10 cellular contexts compared by ENCODE assay signal in genomic region chr1:85244271-85245053, GRCh38. TPM values are rescaled to one million over a fixed set of nuclear protein-coding genes. Genes with fewer than 3 reads are reported as not detected.
A peak's percentile ranks its signal among the peaks of the same experiment; 100 is the strongest.
DNase-seq lines count a peak whose midpoint lies in the region; ATAC-seq, FAIRE-seq and TF ChIP-seq lines count a peak whose summit lies in the region.
"Had no signal": no experiment of that assay in that cellular context is flagged by ENCODE, and none has a peak within 500 bp of the region (broad histone marks: within the 10 kb centered on the region; RNA-seq: fewer than 3 reads in every experiment).

No MANE protein-coding gene starts in this region.

- H3K4me3 ChIP-seq in breast epithelium (no peak overlapping the region), keratinocyte (ENCODE audit: control insufficient read depth in 2 of 3, extremely low read depth in 1 of 3, insufficient read depth in 2 of 3, low read depth in 1 of 3, low read length in 3 of 3) (no peak overlapping the region), vagina (no peak overlapping the region)
- H3K4me3 ChIP-seq: coronary artery had no signal

- H2AFZ ChIP-seq in keratinocyte (ENCODE audit: control insufficient read depth, low read length), result peak overlapping the region; percentile 81

- POLR2A ChIA-PET in MCF 10A (lab: Yijun Ruan, JAX), result interaction anchor here (0.6 to 1.8 kb wide), 5 partner anchors 10 to 1450 kb away, joined by 3 to 6 read pairs (median 3); partner anchors contain the start of gene SYDE2

- no peaks in the 10 kb centered on the region for H3K79me2 ChIP-seq in keratinocyte (ENCODE audit: control insufficient read depth, insufficient read depth, low read length)

- H3K27ac ChIP-seq in breast epithelium (no peak overlapping the region), keratinocyte (ENCODE audit: control insufficient read depth, insufficient read depth, low read length) (no peak overlapping the region), vagina (peak overlapping the region; percentile 19)

- peak overlapping the region; percentile 39 for H3K4me2 ChIP-seq in keratinocyte (ENCODE audit: control insufficient read depth, extremely low read depth, insufficient read depth, low read depth, low read length)

- TF ChIP-seq POLR2A in breast epithelium (IDR thresholded peaks at IDR 0.05), result no peak
- no peak for TF ChIP-seq POLR2A in vagina (IDR thresholded peaks at IDR 0.05)

- H3K4me1 ChIP-seq in breast epithelium, result no peaks in the 10 kb centered on the region
- peaks cover 16% of the 10 kb centered on the region for H3K4me1 ChIP-seq in keratinocyte (ENCODE audit: control insufficient read depth, extremely low read depth, insufficient read depth, low read length)
- H3K4me1 ChIP-seq in vagina, result peaks cover 11% of the 10 kb centered on the region

- FAIRE-seq in keratinocyte (lab: Jason Lieb, UNC), result peak; percentile 43

- intact Hi-C loops in MCF 10A (cut with micrococcal nuclease) (no loop called here), breast epithelium (cut with DNase I; ENCODE audit: low total_unique reads) (loop anchor here (10.0 kb wide), 1 partner anchor 660 kb away; no protein-coding TSS in a partner anchor), vagina (cut with DNase I) (loop anchor here (5.0 kb wide), 1 partner anchor 127 kb away; no protein-coding TSS in a partner anchor)

- dilution Hi-C loops in keratinocyte (cut with MboI; ENCODE audit: extremely low pct_ligation_motif_present, low sequenced_read_pairs), result no loop called here

- ATAC-seq in SK-N-SH treated with all-trans-retinoic acid at 6 μM for 48 hours, result peak; percentile 68

- H3K9me1 ChIP-seq in keratinocyte (ENCODE audit: control insufficient read depth, extremely low read depth, insufficient read depth, low read length), result no peaks in the 10 kb centered on the region

- H3K4me1 Mint-ChIP-seq in MCF 10A (ENCODE audit: insufficient read depth, unreplicated experiment), result peaks cover 21% of the 10 kb centered on the region

- TF ChIP-seq CTCF in MCF 10A (IDR thresholded peaks at IDR 0.05; ENCODE audit: unreplicated experiment) (no peak), breast epithelium (IDR thresholded peaks at IDR 0.05) (no peak), keratinocyte (optimal IDR thresholded peaks at IDR 0.05 in 1 of 3, IDR thresholded peaks at IDR 0.05 in 1 of 3, conservative IDR thresholded peaks at IDR 0.05 in 1 of 3; ENCODE audit: extremely low read depth in 1 of 3, insufficient read depth in 2 of 3, low read length in 3 of 3) (no peak), vagina (IDR thresholded peaks at IDR 0.05) (no peak)

- BruUV-seq in MCF 10A (replicated peaks; lab: Mats Ljungman, UMichigan), result no TSS peak

- H3K4me3 Mint-ChIP-seq in MCF 10A (ENCODE audit: unreplicated experiment), result no peak overlapping the region

- H3K27me3 Mint-ChIP-seq in MCF 10A (ENCODE audit: insufficient read depth, unreplicated experiment), result no peaks in the 10 kb centered on the region

- H3K36me3 Mint-ChIP-seq in MCF 10A (ENCODE audit: insufficient read depth, unreplicated experiment), result peaks cover 5% of the 10 kb centered on the region

- H3K36me3 ChIP-seq in breast epithelium (no peaks in the 10 kb centered on the region), keratinocyte (ENCODE audit: control insufficient read depth in 2 of 2, extremely low read depth in 1 of 2, insufficient read depth in 2 of 2, low read length in 2 of 2) (no peaks in the 10 kb centered on the region), vagina (no peaks in the 10 kb centered on the region)

- no peaks in the 10 kb centered on the region for H3K27me3 ChIP-seq in breast epithelium
- H3K27me3 ChIP-seq in keratinocyte (ENCODE audit: control insufficient read depth, extremely low read depth, insufficient read depth, low read length), result no peaks in the 10 kb centered on the region
- H3K27me3 ChIP-seq in vagina, result no peaks in the 10 kb centered on the region

- DNase-seq in MCF 10A (ENCODE audit: unreplicated experiment) (peak; percentile 13), breast epithelium (ENCODE audit: low spot score in 2 of 2) (no peak), keratinocyte (ENCODE audit: low read depth, low spot score) (no peak), vagina (ENCODE audit: extremely low spot score in 2 of 2) (no peak), NCI-H774 (lab: John Stamatoyannopoulos, UW) (no peak), DMS79 treated with DMSO at 0.1 percent for 48 hours (lab: John Stamatoyannopoulos, UW) (no peak)
- DNase-seq in stimulated activated CD4-positive, alpha-beta T cell treated with anti-CD3 and anti-CD28 coated beads, Interleukin-4, amount 100 ng/mL, for 1 hour, result no peak
- DNase-seq: AML-193 had no signal

- no peak overlapping the region for H3K9ac ChIP-seq in keratinocyte (ENCODE audit: control insufficient read depth, extremely low read depth, insufficient read depth, low read length)

- H3K9me3 Mint-ChIP-seq in MCF 10A (ENCODE audit: unreplicated experiment), result peaks cover under 1% of the 10 kb centered on the region

- H3K9me3 ChIP-seq in breast epithelium (no peaks in the 10 kb centered on the region), keratinocyte (ENCODE audit: control insufficient read depth, low read depth, low read length) (no peaks in the 10 kb centered on the region), vagina (no peaks in the 10 kb centered on the region)

- CTCF ChIA-PET in MCF 10A (lab: Yijun Ruan, JAX), result interaction anchor here (0.6 to 2.6 kb wide), 9 partner anchors 10 to 700 kb away, joined by 3 to 15 read pairs (median 5); partner anchors contain the start of gene C1orf52

- no peaks in the 10 kb centered on the region for H4K20me1 ChIP-seq in keratinocyte (ENCODE audit: control insufficient read depth, extremely low read depth, insufficient read depth, low read length)

- peak overlapping the region; percentile 78 for H3K27ac Mint-ChIP-seq in MCF 10A (ENCODE audit: low read depth, unreplicated experiment)

TF ChIP-seq in SK-N-SH treated with all-trans-retinoic acid at 6 μM for 48 hours, 23 proteins besides CTCF, POLR2A, EP300 and RAD21:
- TF ChIP-seq TCF4 (CRISPR knock-in tag; IDR thresholded peaks at IDR 0.05; ENCODE audit: borderline replicate concordance) (0 out of 2 replicates have a peak, but pooled peaks have one; percentile 32), ZFP3 (CRISPR knock-in tag; IDR thresholded peaks at IDR 0.05) (no peak), PATZ1 (CRISPR knock-in tag; IDR thresholded peaks at IDR 0.05; ENCODE audit: borderline replicate concordance) (no peak)

RNA-seq across cellular contexts. Expression of gene C1orf52, which starts 15.0 kb away (rescaled TPM):
- 29.6 and 31.7 TPM in 2 replicates for total RNA-seq in MCF 10A (2022)
- 10 to 100 TPM; 11.6 to 21.6 (median 15.0) TPM for total RNA-seq in breast epithelium
- polyA plus RNA-seq in keratinocyte, result 15.8 to 27.3 TPM (median 25.4 TPM) in 3 replicates
- polyA plus RNA-seq in keratinocyte (2011; ENCODE audit: low read depth), result 41.3 TPM
- 15.8 and 19.6 TPM in 2 replicates for polyA plus RNA-seq in keratinocyte (2011; cell fraction: cytosol; rRNA removed)
- 29.7 and 31.3 TPM in 2 replicates for polyA plus RNA-seq in keratinocyte (2011; cell fraction: nucleus; rRNA removed)
- polyA plus RNA-seq in keratinocyte (2012; ENCODE audit: low replicate concordance), result 19.3 and 26.2 TPM in 2 replicates
- polyA minus RNA-seq in keratinocyte, result 6.2 to 17.9 TPM (median 9.3 TPM) in 3 replicates
- 5.9 TPM for polyA minus RNA-seq in keratinocyte (2011; cell fraction: cytosol; rRNA and poly(A)+ RNA removed)
- polyA minus RNA-seq in keratinocyte (2011; cell fraction: nucleus; rRNA and poly(A)+ RNA removed), result 11.6 and 20.6 TPM in 2 replicates
- 13.0 TPM for total RNA-seq in vagina

RNA-seq across cellular contexts. Expression of gene BCL10, which starts 32.0 kb away (rescaled TPM):
- 43.9 and 55.8 TPM in 2 replicates for total RNA-seq in MCF 10A (2022)
- 10 to 100 TPM; 16.5 to 23.6 (median 17.7) TPM for total RNA-seq in breast epithelium
- polyA plus RNA-seq in keratinocyte, result 11.4 to 22.4 TPM (median 19.7 TPM) in 3 replicates
- polyA plus RNA-seq in keratinocyte (2011; ENCODE audit: low read depth), result 98.8 TPM
- 10.7 and 21.3 TPM in 2 replicates for polyA plus RNA-seq in keratinocyte (2011; cell fraction: cytosol; rRNA removed)
- polyA plus RNA-seq in keratinocyte (2011; cell fraction: nucleus; rRNA removed), result 14.1 and 16.6 TPM in 2 replicates
- polyA plus RNA-seq in keratinocyte (2012; ENCODE audit: low replicate concordance), result 20.7 and 24.5 TPM in 2 replicates
- 10.6 to 20.8 TPM (median 14.6 TPM) in 3 replicates for polyA minus RNA-seq in keratinocyte
- polyA minus RNA-seq in keratinocyte (2011; cell fraction: cytosol; rRNA and poly(A)+ RNA removed), result 28.4 TPM
- polyA minus RNA-seq in keratinocyte (2011; cell fraction: nucleus; rRNA and poly(A)+ RNA removed), result 12.0 and 20.0 TPM in 2 replicates
- total RNA-seq in vagina, result 12.3 TPM

RNA-seq across cellular contexts. Expression of gene SYDE2, which starts 43.6 kb away (rescaled TPM):
- total RNA-seq in MCF 10A (2022), result 4.3 and 5.9 TPM in 2 replicates
- total RNA-seq in breast epithelium, result 10 to 100 TPM; 10.6 to 26.5 (median 15.4) TPM
- 1.4 to 1.8 TPM (median 1.7 TPM) in 3 replicates for polyA plus RNA-seq in keratinocyte
- polyA plus RNA-seq in keratinocyte (2011; ENCODE audit: low read depth), result 0.41 TPM
- 0.69 and 1.4 TPM in 2 replicates for polyA plus RNA-seq in keratinocyte (2011; cell fraction: cytosol; rRNA removed)
- polyA plus RNA-seq in keratinocyte (2011; cell fraction: nucleus; rRNA removed), result 1.9 and 2.6 TPM in 2 replicates
- 1.4 TPM in 2 replicates for polyA plus RNA-seq in keratinocyte (2012; ENCODE audit: low replicate concordance)
- polyA minus RNA-seq in keratinocyte, result 1.2 to 5.3 TPM (median 4.1 TPM) in 3 replicates
- 2.1 TPM for polyA minus RNA-seq in keratinocyte (2011; cell fraction: cytosol; rRNA and poly(A)+ RNA removed)
- 3.6 and 5.7 TPM in 2 replicates for polyA minus RNA-seq in keratinocyte (2011; cell fraction: nucleus; rRNA and poly(A)+ RNA removed)
- 4.7 TPM for total RNA-seq in vagina
